Comparison of ENCODE assay signal across 1 cellular context in genomic region chr19:18192673-18193387, GRCh38.
TF ChIP-seq lines count a peak whose summit lies in the region.

TSS of gene MPV17L2 (plus strand) at chr19:18193218. CDS start at chr19:18193282, 64 bp downstream.

TF ChIP-seq in HCT116, 20 proteins besides CTCF, POLR2A, EP300 and RAD21 (continued from another document):
- TF ChIP-seq JUND (IDR thresholded peaks at IDR 0.05) (no peak), SP1 (IDR thresholded peaks at IDR 0.05; ENCODE audit: low read depth) (peak; percentile 100), ELF1 (IDR thresholded peaks at IDR 0.05; ENCODE audit: borderline replicate concordance, low read depth) (no peak), SIN3A (IDR thresholded peaks at IDR 0.05; ENCODE audit: low read depth) (no peak), ATF3 (IDR thresholded peaks at IDR 0.05) (no peak), SRF (IDR thresholded peaks at IDR 0.05; ENCODE audit: low read depth) (no peak), EZH2 (IDR thresholded peaks at IDR 0.05) (no peak)
